ENCODE assay signal across 8 cellular contexts in genomic region chr9:126719677-126720435, GRCh38.
DNase-seq lines count a peak whose midpoint lies in the region; ATAC-seq lines count a peak whose summit lies in the region.

No MANE protein-coding gene starts in this region.

- peaks cover 19% of the 10 kb centered on the region for H3K27me3 Mint-ChIP-seq in activated naive CD4-positive, alpha-beta T cell treated with anti-CD3 and anti-CD28 coated beads, Interleukin-2, amount 10 ng/mL, durations not matched to agents 7 days and 5 days

- peaks cover 1% of the 10 kb centered on the region for H3K36me3 Mint-ChIP-seq in activated naive CD4-positive, alpha-beta T cell treated with anti-CD3 and anti-CD28 coated beads, Interleukin-2, amount 10 ng/mL, durations not matched to agents 7 days and 5 days

- no peaks in the 10 kb centered on the region for H3K36me3 ChIP-seq in Karpas-422 (ENCODE audit: insufficient read depth, low read length)

- no peaks in the 10 kb centered on the region for H3K79me2 ChIP-seq in Karpas-422 (ENCODE audit: low read length)

- peak; percentile 37 for ATAC-seq in GM18867 (IDR thresholded peaks at IDR 0.05; ENCODE audit: unreplicated experiment)
- peak; percentile 10 to 43 for ATAC-seq in left cardiac atrium

- H3K27me3 ChIP-seq in Karpas-422 (ENCODE audit: low read length): no peaks in the 10 kb centered on the region

- H3K4me3 ChIP-seq in Karpas-422 (ENCODE audit: low read length): no peak overlapping the region; the same call in 1 of the 2 replicates

- peak overlapping the region; percentile 11 for H3K4me2 ChIP-seq in Karpas-422 (ENCODE audit: low read depth, low read length, poor library complexity, severe bottlenecking)

- H3K4me1 Mint-ChIP-seq in activated naive CD4-positive, alpha-beta T cell treated with anti-CD3 and anti-CD28 coated beads, Interleukin-2, amount 10 ng/mL, durations not matched to agents 7 days and 5 days: peaks cover 50% of the 10 kb centered on the region

- no peaks in the 10 kb centered on the region for H3K9me3 Mint-ChIP-seq in activated naive CD4-positive, alpha-beta T cell treated with anti-CD3 and anti-CD28 coated beads, Interleukin-2, amount 10 ng/mL, durations not matched to agents 7 days and 5 days

- H4K20me1 ChIP-seq in Karpas-422 (ENCODE audit: insufficient read depth, low read depth, low read length): no peaks in the 10 kb centered on the region

- peak; percentile 87 for DNase-seq in Karpas-422
- peak; percentile 40 for DNase-seq in SKM-1 (lab: John Stamatoyannopoulos, UW; ENCODE audit: unreplicated experiment)
- peak; percentile 93 for DNase-seq in activated naive CD4-positive, alpha-beta T cell treated with anti-CD3 and anti-CD28 coated beads, Interleukin-2, amount 10 ng/mL, durations not matched to agents 7 days and 5 days
- DNase-seq in left cardiac atrium: peak; percentile 77
- DNase-seq in putamen (ENCODE audit: low spot score): peak; percentile 68
- DNase-seq in globus pallidus (ENCODE audit: low spot score): no peak
- no peak for DNase-seq in cortex of kidney (lab: John Stamatoyannopoulos, UW)

- peaks cover 25% of the 10 kb centered on the region for H3K4me1 ChIP-seq in Karpas-422 (ENCODE audit: low read length)

- H2AFZ ChIP-seq in Karpas-422 (ENCODE audit: low read length): peak overlapping the region; percentile 88; the same call in 1 of the 2 replicates

- no peak overlapping the region for H3K9ac ChIP-seq in Karpas-422 (ENCODE audit: low read length)

- H3K9me3 ChIP-seq in Karpas-422 (ENCODE audit: low read length): no peaks in the 10 kb centered on the region

- CTCF ChIA-PET in activated naive CD4-positive, alpha-beta T cell treated with anti-CD3 and anti-CD28 coated beads, Interleukin-2, amount 10 ng/mL, durations not matched to agents 7 days and 5 days (lab: Charles Lee): interaction anchor here (0.7 to 1.8 kb wide), 6 partner anchors 13 to 60 kb away, joined by 3 to 15 read pairs (median 4); no protein-coding TSS in a partner anchor

- H3K27ac ChIP-seq in Karpas-422 (ENCODE audit: low read length): no peak overlapping the region

- H3K27ac Mint-ChIP-seq in activated naive CD4-positive, alpha-beta T cell treated with anti-CD3 and anti-CD28 coated beads, Interleukin-2, amount 10 ng/mL, durations not matched to agents 7 days and 5 days: peak overlapping the region; percentile 84

- intact Hi-C loops in left cardiac atrium (cut with DNase I): no loop called here

- H3K9me2 ChIP-seq in Karpas-422 (replicated peaks; ENCODE audit: insufficient read depth, low read length): no peaks in the 10 kb centered on the region

- peak overlapping the region; percentile 24 for H3K4me3 Mint-ChIP-seq in activated naive CD4-positive, alpha-beta T cell treated with anti-CD3 and anti-CD28 coated beads, Interleukin-2, amount 10 ng/mL, durations not matched to agents 7 days and 5 days

Comparison
In these comparisons a context has a peak if more than half of its experiments do, and no peak if none do; other contexts are left out.
1. DNase-seq: peak in Karpas-422 (single experiment), SKM-1 (single experiment), activated naive CD4-positive, alpha-beta T cell treated with anti-CD3 and anti-CD28 coated beads, Interleukin-2, amount 10 ng/mL, durations not matched to agents 7 days and 5 days (single experiment), left cardiac atrium (single experiment) and putamen (single experiment); none in globus pallidus (single experiment) and cortex of kidney (single experiment).